ENCODE assay signal across 10 cellular contexts in genomic region chr15:29820802-29821160, GRCh38. TPM values are rescaled to one million over a fixed set of nuclear protein-coding genes. Genes with fewer than 3 reads are reported as not detected.
DNase-seq lines count a peak whose midpoint lies in the region; ATAC-seq, FAIRE-seq and TF ChIP-seq lines count a peak whose summit lies in the region.
"Had no signal": no experiment of that assay in that cellular context is flagged by ENCODE, and none has a peak within 500 bp of the region (broad histone marks: within the 10 kb centered on the region; RNA-seq: fewer than 3 reads in every experiment).

No MANE protein-coding gene starts in this region.

- no peaks in the 10 kb centered on the region for H4K20me1 ChIP-seq in mammary epithelial cell (ENCODE audit: insufficient read depth, low read length)

- BruUV-seq in mammary epithelial cell (replicated peaks; lab: Mats Ljungman, UMichigan): no TSS peak

- H3K36me3 ChIP-seq in HUES6 (ENCODE audit: control insufficient read depth, insufficient read depth, low read length) (no peaks in the 10 kb centered on the region), mammary epithelial cell (ENCODE audit: insufficient read depth, low read length) (no peaks in the 10 kb centered on the region), stomach smooth muscle (ENCODE audit: control insufficient read depth in 2 of 2, insufficient read depth in 2 of 2, low read length in 2 of 2) (no peaks in the 10 kb centered on the region), small intestine (ENCODE audit: control insufficient read depth in 2 of 2, insufficient read depth in 2 of 2, low read length in 2 of 2) (no peaks in the 10 kb centered on the region)

- H3K4me3 ChIP-seq in HUES6 (ENCODE audit: low read depth, low read length) (peak overlapping the region; percentile 79), mammary epithelial cell (replicated peaks in 1 of 3; ENCODE audit: insufficient read depth in 1 of 3, low read depth in 2 of 3, low read length in 3 of 3) (peak overlapping the region; percentile 72 to 99 (median 93)), stomach smooth muscle (ENCODE audit: low read length in 2 of 2) (peak overlapping the region; percentile 91), small intestine (ENCODE audit: low read depth in 1 of 2, low read length in 2 of 2) (peak overlapping the region in 1 of 2 donors; percentile 94)

- dilution Hi-C loops in mammary epithelial cell (cut with HindIII; ENCODE audit: low sequenced_read_pairs): loop anchor here (5.0 kb wide), 2 partner anchors 42 to 97 kb away; no protein-coding TSS in a partner anchor

- ATAC-seq in GM18867 (IDR thresholded peaks at IDR 0.05; ENCODE audit: unreplicated experiment): no peak

- FAIRE-seq in small intestine (lab: Jason Lieb, UNC): no peak

- H3K4me2 ChIP-seq in mammary epithelial cell (ENCODE audit: insufficient read depth, low read depth, low read length): peak overlapping the region; percentile 94

- intact Hi-C loops in mammary epithelial cell (cut with micrococcal nuclease): loop anchor here (5.0 kb wide), 3 partner anchors 37 to 222 kb away; no protein-coding TSS in a partner anchor

- 28% methylated on average over 4 of the region's 4 CpGs for WGBS in mammary epithelial cell (ENCODE audit: low coverage, missing lambda C conversion rate)
- 4 to 16% (median 9%) methylated on average over 4 of the region's 4 CpGs for WGBS in small intestine, 3 donors

- no peak for TF ChIP-seq CTCF in mammary epithelial cell (conservative IDR thresholded peaks at IDR 0.05 in 1 of 2, IDR thresholded peaks at IDR 0.05 in 1 of 2; ENCODE audit: extremely low read depth in 1 of 2, insufficient read depth in 1 of 2, low read depth in 1 of 2, low read length in 2 of 2)

- H3K27me3 ChIP-seq in HUES6 (ENCODE audit: control insufficient read depth, insufficient read depth, low read length): peaks cover 5% of the 10 kb centered on the region; the same call in 1 of the 2 replicates
- no peaks in the 10 kb centered on the region for H3K27me3 ChIP-seq in mammary epithelial cell (ENCODE audit: insufficient read depth, low read length)
- no peaks in the 10 kb centered on the region for H3K27me3 ChIP-seq in stomach smooth muscle (ENCODE audit: control insufficient read depth in 1 of 2, insufficient read depth in 2 of 2, low read length in 2 of 2)
- peaks cover 0 to 3% of the 10 kb centered on the region in 2 donors for H3K27me3 ChIP-seq in small intestine (ENCODE audit: control insufficient read depth in 2 of 2, insufficient read depth in 2 of 2, low read length in 2 of 2)

- H3K9me3 ChIP-seq in HUES6 (ENCODE audit: control insufficient read depth, insufficient read depth, low read depth, low read length): no peaks in the 10 kb centered on the region
- no peaks in the 10 kb centered on the region for H3K9me3 ChIP-seq in mammary epithelial cell (replicated peaks; ENCODE audit: insufficient read depth, low read length)
- no peaks in the 10 kb centered on the region for H3K9me3 ChIP-seq in stomach smooth muscle (ENCODE audit: control insufficient read depth in 2 of 2, low read length in 2 of 2)
- H3K9me3 ChIP-seq in small intestine (ENCODE audit: control insufficient read depth, low read depth): no peaks in the 10 kb centered on the region

- H3K4me1 ChIP-seq in HUES6 (ENCODE audit: control insufficient read depth, insufficient read depth, low read length) (peaks cover 18% of the 10 kb centered on the region), mammary epithelial cell (ENCODE audit: insufficient read depth, low read length) (peaks cover 4% of the 10 kb centered on the region), stomach smooth muscle (ENCODE audit: control insufficient read depth, insufficient read depth, low read length) (peaks cover 7% of the 10 kb centered on the region), small intestine (ENCODE audit: control insufficient read depth in 2 of 2, insufficient read depth in 1 of 2, low read depth in 1 of 2, low read length in 1 of 2) (no peaks in the 10 kb centered on the region)

- in situ Hi-C loops in mammary epithelial cell (cut with MboI; ENCODE audit: low sequenced_read_pairs in 2 of 2): loop anchor here in 1 of 2 donors (5.0 kb wide), 1 partner anchor 102 kb away; no protein-coding TSS in a partner anchor

- peak overlapping the region; percentile 48; the same call in 1 of the 2 replicates for H3K27ac ChIP-seq in HUES6 (ENCODE audit: low read depth, low read length)
- peak overlapping the region; percentile 99 for H3K27ac ChIP-seq in mammary epithelial cell (ENCODE audit: insufficient read depth, low read depth, low read length)
- H3K27ac ChIP-seq in stomach smooth muscle (ENCODE audit: low read length): no peak overlapping the region
- no peak overlapping the region for H3K27ac ChIP-seq in small intestine (ENCODE audit: low read depth in 1 of 2, low read length in 1 of 2)

- peak overlapping the region; percentile 91 for H3K9ac ChIP-seq in HUES6 (ENCODE audit: low read length)
- H3K9ac ChIP-seq in mammary epithelial cell (ENCODE audit: insufficient read depth, low read length): peak overlapping the region; percentile 96
- H3K9ac ChIP-seq in stomach smooth muscle (ENCODE audit: low read length in 2 of 2): peak overlapping the region; percentile 82

- peaks cover 58% of the 10 kb centered on the region for H3K79me2 ChIP-seq in mammary epithelial cell (ENCODE audit: insufficient read depth, low read length)

- no peak overlapping the region for H2AFZ ChIP-seq in mammary epithelial cell (ENCODE audit: low read depth, low read length)

- CTCF ChIA-PET in mammary epithelial cell (lab: Charles Lee; ENCODE audit: low non-redundant PET): interaction anchor here (0.7 to 1.2 kb wide), 2 partner anchors 105 kb away, joined by 3 to 4 read pairs; no protein-coding TSS in a partner anchor

- no peak for DNase-seq in mammary epithelial cell
- DNase-seq in left kidney (ENCODE audit: low read depth, low spot score): peak; percentile 45
- no peak for DNase-seq in Ammon's horn (ENCODE audit: low spot score)
- DNase-seq in small intestine: no peak
- no peak for DNase-seq in NCI-H1436 (lab: John Stamatoyannopoulos, UW)
- DNase-seq: NCI-H2081 treated with DMSO at 0.1 percent for 48 hours, occipital lobe had no signal

RNA-seq across cellular contexts. Expression of gene TJP1, which starts 1.5 kb away (rescaled TPM):
- total RNA-seq in mammary epithelial cell: 100 to 1,000 TPM in 1 of 2 donors, 10 to 100 TPM in 1; 91.7 to 109 TPM
- polyA plus RNA-seq in mammary epithelial cell (53.0 TPM), small intestine (10 to 100 TPM; 19.5 to 31.1 (median 28.6) TPM)
- 97.8 TPM for polyA minus RNA-seq in mammary epithelial cell

Comparison
In these comparisons a context has a peak if more than half of its experiments do, and no peak if none do; other contexts are left out.
1. H3K27ac ChIP-seq: peak in HUES6 (single experiment) and mammary epithelial cell (single experiment); none in stomach smooth muscle (single experiment) and small intestine (0 of 2).
2. Peak in every context shown above with its lines, with median percentiles within 50 percentile points of each other: H3K9ac ChIP-seq.